In genomic region chr10:79068562-79069324, GRCh38 we compare ENCODE assay signal across 1 cellular context.
A peak's percentile ranks its signal among the peaks of the same experiment; 100 is the strongest.
TF ChIP-seq lines count a peak whose summit lies in the region.

Gene ZMIZ1, plus strand, starts transcription at chr10:79068966. Its CDS starts 132,667 bp downstream, at chr10:79201633.

TF ChIP-seq in HepG2, 621 proteins besides CTCF, POLR2A, EP300 and RAD21 (continued from another document and continues in another):
- TF ChIP-seq ZNF687 (CRISPR knock-in tag; IDR thresholded peaks at IDR 0.05) (peak; percentile 7; the same call in 1 of the 2 replicates), RFX1 (IDR thresholded peaks at IDR 0.05) (no peak), ZFP36L1 (CRISPR knock-in tag; IDR thresholded peaks at IDR 0.05) (no peak), ZNF761 (CRISPR knock-in tag; conservative IDR thresholded peaks at IDR 0.05) (no peak), ZNF704 (CRISPR knock-in tag; IDR thresholded peaks at IDR 0.05; ENCODE audit: borderline replicate concordance) (no peak), ZKSCAN8 (CRISPR knock-in tag; IDR thresholded peaks at IDR 0.05; ENCODE audit: borderline replicate concordance) (no peak), ZNF430 (CRISPR knock-in tag; IDR thresholded peaks at IDR 0.05) (no peak), IRF2 (CRISPR knock-in tag; IDR thresholded peaks at IDR 0.05) (no peak), FOXO4 (CRISPR knock-in tag; conservative IDR thresholded peaks at IDR 0.05) (no peak), ZNF253 (CRISPR knock-in tag; IDR thresholded peaks at IDR 0.05; ENCODE audit: borderline replicate concordance) (no peak), PAWR (CRISPR knock-in tag; IDR thresholded peaks at IDR 0.05; ENCODE audit: borderline replicate concordance) (no peak), ZNF563 (CRISPR knock-in tag; IDR thresholded peaks at IDR 0.05) (no peak), CC2D1A (CRISPR knock-in tag; IDR thresholded peaks at IDR 0.05) (no peak), PRDM10 (CRISPR knock-in tag; IDR thresholded peaks at IDR 0.05; ENCODE audit: low read depth) (peak; percentile 82), SNAPC5 (CRISPR knock-in tag; IDR thresholded peaks at IDR 0.05; ENCODE audit: borderline replicate concordance) (no peak), STAG1 (CRISPR knock-in tag; IDR thresholded peaks at IDR 0.05) (peak; percentile 19; the same call in 1 of the 2 replicates), PTBP1 (IDR thresholded peaks at IDR 0.05; ENCODE audit: low read depth, low read length, poor library complexity, severe bottlenecking) (peak; percentile 41), SNAI1 (CRISPR knock-in tag; IDR thresholded peaks at IDR 0.05; ENCODE audit: borderline replicate concordance) (no peak), NPAS2 (CRISPR knock-in tag; IDR thresholded peaks at IDR 0.05; ENCODE audit: borderline replicate concordance) (no peak), CSRNP1 (CRISPR knock-in tag; IDR thresholded peaks at IDR 0.05) (no peak), ZC3H4 (CRISPR knock-in tag; IDR thresholded peaks at IDR 0.05; ENCODE audit: borderline replicate concordance) (no peak), ZNF34 (CRISPR knock-in tag; IDR thresholded peaks at IDR 0.05; ENCODE audit: borderline replicate concordance) (no peak), ATF2 (CRISPR knock-in tag; IDR thresholded peaks at IDR 0.05) (no peak; the same call in 1 of the 2 replicates), HES4 (CRISPR knock-in tag; IDR thresholded peaks at IDR 0.05; ENCODE audit: borderline replicate concordance) (no peak), PBX3 (CRISPR knock-in tag; IDR thresholded peaks at IDR 0.05; ENCODE audit: borderline replicate concordance) (no peak), CCDC6 (CRISPR knock-in tag; IDR thresholded peaks at IDR 0.05) (no peak), ZFYVE20 (CRISPR knock-in tag; IDR thresholded peaks at IDR 0.05; ENCODE audit: borderline replicate concordance, low read depth) (no peak), ZNF530 (CRISPR knock-in tag; IDR thresholded peaks at IDR 0.05; ENCODE audit: low read depth) (0 out of 2 replicates have a peak, but pooled peaks have one; percentile 78), KDM5B (CRISPR knock-in tag; IDR thresholded peaks at IDR 0.05; ENCODE audit: borderline replicate concordance) (peak; percentile 16; the same call in 1 of the 2 replicates), TFAP4 (IDR thresholded peaks at IDR 0.05; ENCODE audit: borderline replicate concordance, low read depth) (no peak), TBX2 (CRISPR knock-in tag; IDR thresholded peaks at IDR 0.05; ENCODE audit: borderline replicate concordance) (no peak), ZNF12 (CRISPR knock-in tag; IDR thresholded peaks at IDR 0.05) (no peak), KMT2B (CRISPR knock-in tag; IDR thresholded peaks at IDR 0.05) (no peak), GMEB2 (CRISPR knock-in tag; IDR thresholded peaks at IDR 0.05; ENCODE audit: low read depth) (no peak), MAZ (IDR thresholded peaks at IDR 0.05; ENCODE audit: borderline replicate concordance, low read depth, low read length) (no peak), MAZ (CRISPR knock-in tag; IDR thresholded peaks at IDR 0.05; ENCODE audit: low read depth) (no peak), CENPX (CRISPR knock-in tag; IDR thresholded peaks at IDR 0.05) (no peak), DRAP1 (CRISPR knock-in tag; IDR thresholded peaks at IDR 0.05) (peak; percentile 76), CENPT (CRISPR knock-in tag; IDR thresholded peaks at IDR 0.05; ENCODE audit: low read depth) (no peak), ZNF7 (CRISPR knock-in tag; IDR thresholded peaks at IDR 0.05) (no peak)
